Comparison of ENCODE assay signal across 22 cellular contexts in genomic region chr14:51562816-51563215, GRCh38.
DNase-seq lines count a peak whose midpoint lies in the region; ATAC-seq and TF ChIP-seq lines count a peak whose summit lies in the region.
"Had no signal": no experiment of that assay in that cellular context is flagged by ENCODE, and none has a peak within 500 bp of the region (broad histone marks: within the 10 kb centered on the region; RNA-seq: fewer than 3 reads in every experiment).

No MANE protein-coding gene starts in this region.

- H3K4me3 ChIP-seq in fibroblast of lung (replicated peaks in 1 of 4; ENCODE audit: control extremely low read depth in 1 of 4, insufficient read depth in 1 of 4, low read depth in 3 of 4, low read length in 4 of 4), result no peak overlapping the region
- H3K4me3 ChIP-seq in gastroesophageal sphincter, result no peak overlapping the region
- H3K4me3 ChIP-seq: adrenal gland, esophagus muscularis mucosa, left ventricle myocardium inferior, PC-9, sigmoid colon, tibial nerve had no signal

- H3K27ac ChIP-seq in fibroblast of lung (ENCODE audit: insufficient read depth, low read length) (no peak overlapping the region), gastroesophageal sphincter (no peak overlapping the region)
- H3K27ac ChIP-seq: adrenal gland, esophagus muscularis mucosa, left ventricle myocardium inferior, PC-9, sigmoid colon, tibial nerve had no signal

- DNase-seq in HFFc6 (peak; percentile 86), T1000 (lab: John Stamatoyannopoulos, UW) (peak; percentile 10), fibroblast of lung (ENCODE audit: low read depth in 2 of 2) (peak; percentile 37 to 73), NOMO-1 (lab: John Stamatoyannopoulos, UW; ENCODE audit: unreplicated experiment in 2 of 2) (no peak)
- DNase-seq: activated B cell treated with CpG ODN at 0.5 μM for 24 hours; activated CD4-positive, alpha-beta memory T cell treated with anti-CD3 and anti-CD28 coated beads for 36 hours; activated gamma-delta T cell treated with Interleukin-2 at 50 U/mL for 16 hours; adrenal gland; BE2C; DMS79 treated with DMSO at 0.1 percent for 48 hours; left ventricle myocardium inferior; NCI-H1694 treated with DMSO at 0.1 percent for 48 hours; NCI-H774; nephron progenitor cell; PC-9; sigmoid colon had no signal

- H3K9me3 Mint-ChIP-seq in HFFc6, result no peaks in the 10 kb centered on the region
- H3K9me3 Mint-ChIP-seq: activated B cell treated with CpG ODN at 0.5 μM for 24 hours; activated CD4-positive, alpha-beta memory T cell treated with anti-CD3 and anti-CD28 coated beads for 36 hours; stimulated activated naive CD8-positive, alpha-beta T cell treated with anti-CD3 and anti-CD28 coated beads, Interleukin-15, Interleukin-2, amounts not matched to agents 100 ng/mL and 50 ng/mL, for 24 hours had no signal

- no peak overlapping the region for H3K9ac ChIP-seq in fibroblast of lung (ENCODE audit: insufficient read depth, low read length)

- ATAC-seq in gastroesophageal sphincter (no peak), HG02938 (IDR thresholded peaks at IDR 0.05; ENCODE audit: unreplicated experiment) (no peak), HG02884 (IDR thresholded peaks at IDR 0.05; ENCODE audit: unreplicated experiment) (no peak)

- peaks cover 69% of the 10 kb centered on the region for H3K4me1 Mint-ChIP-seq in HFFc6 (ENCODE audit: low read depth)
- H3K4me1 Mint-ChIP-seq: activated B cell treated with CpG ODN at 0.5 μM for 24 hours had no signal

- peak overlapping the region; percentile 53 for H3K4me3 Mint-ChIP-seq in HFFc6
- H3K4me3 Mint-ChIP-seq: activated B cell treated with CpG ODN at 0.5 μM for 24 hours; activated CD4-positive, alpha-beta memory T cell treated with anti-CD3 and anti-CD28 coated beads for 36 hours; nephron progenitor cell; stimulated activated naive CD8-positive, alpha-beta T cell treated with anti-CD3 and anti-CD28 coated beads, Interleukin-15, Interleukin-2, amounts not matched to agents 100 ng/mL and 50 ng/mL, for 24 hours had no signal

- peak overlapping the region; percentile 89 for H3K27ac Mint-ChIP-seq in HFFc6
- H3K27ac Mint-ChIP-seq: activated B cell treated with CpG ODN at 0.5 μM for 24 hours; activated CD4-positive, alpha-beta memory T cell treated with anti-CD3 and anti-CD28 coated beads for 36 hours; nephron progenitor cell; stimulated activated naive CD8-positive, alpha-beta T cell treated with anti-CD3 and anti-CD28 coated beads, Interleukin-15, Interleukin-2, amounts not matched to agents 100 ng/mL and 50 ng/mL, for 24 hours had no signal

- no peaks in the 10 kb centered on the region for H3K27me3 ChIP-seq in fibroblast of lung (ENCODE audit: control insufficient read depth, insufficient read depth, low read length)
- H3K27me3 ChIP-seq in gastroesophageal sphincter, result no peaks in the 10 kb centered on the region
- H3K27me3 ChIP-seq: adrenal gland, BE2C, esophagus muscularis mucosa, sigmoid colon, tibial nerve had no signal

- no peak for TF ChIP-seq EP300 in gastroesophageal sphincter (IDR thresholded peaks at IDR 0.05)

- 90 to 95% methylated on average over 3 of the region's 5 CpGs for WGBS in gastroesophageal sphincter (ENCODE audit: low coverage in 1 of 2), 2 donors

- H2AFZ ChIP-seq in fibroblast of lung (ENCODE audit: low read length), result no peak overlapping the region
- H2AFZ ChIP-seq: PC-9 had no signal

- H3K27me3 Mint-ChIP-seq in HFFc6 (ENCODE audit: insufficient read depth), result no peaks in the 10 kb centered on the region
- H3K27me3 Mint-ChIP-seq: activated B cell treated with CpG ODN at 0.5 μM for 24 hours; activated CD4-positive, alpha-beta memory T cell treated with anti-CD3 and anti-CD28 coated beads for 36 hours had no signal

- no peaks in the 10 kb centered on the region for H3K79me2 ChIP-seq in fibroblast of lung (ENCODE audit: control insufficient read depth, insufficient read depth, low read length)

- TF ChIP-seq POLR2A in gastroesophageal sphincter (IDR thresholded peaks at IDR 0.05), result no peak

- H3K4me1 ChIP-seq in fibroblast of lung (ENCODE audit: control insufficient read depth, extremely low read depth, insufficient read depth, low read length), result no peaks in the 10 kb centered on the region
- peaks cover 0 to 17% (median 0%) of the 10 kb centered on the region in 3 donors for H3K4me1 ChIP-seq in gastroesophageal sphincter
- H3K4me1 ChIP-seq: BE2C, left ventricle myocardium inferior, tibial nerve had no signal

- H3K4me2 ChIP-seq in fibroblast of lung (ENCODE audit: extremely low read depth, insufficient read depth, low read length), result no peak overlapping the region
- H3K4me2 ChIP-seq: PC-9 had no signal

- TF ChIP-seq CTCF in HFFc6 (IDR thresholded peaks at IDR 0.05), result no peak
- no peak for TF ChIP-seq CTCF in fibroblast of lung (conservative IDR thresholded peaks at IDR 0.05 in 1 of 2, IDR thresholded peaks at IDR 0.05 in 1 of 2; ENCODE audit: low read depth in 1 of 2, low read length in 2 of 2)
- TF ChIP-seq CTCF in gastroesophageal sphincter (IDR thresholded peaks at IDR 0.05), result no peak

- H3K36me3 ChIP-seq in fibroblast of lung (ENCODE audit: control insufficient read depth, insufficient read depth, low read length) (no peaks in the 10 kb centered on the region), gastroesophageal sphincter (no peaks in the 10 kb centered on the region)
- H3K36me3 ChIP-seq: adrenal gland, BE2C, esophagus muscularis mucosa, left ventricle myocardium inferior, sigmoid colon, tibial nerve had no signal

- H4K20me1 ChIP-seq in fibroblast of lung (ENCODE audit: control insufficient read depth, extremely low read depth, insufficient read depth, low read length), result no peaks in the 10 kb centered on the region

- peaks cover 27% of the 10 kb centered on the region; the same call in 1 of the 2 replicates for H3K36me3 Mint-ChIP-seq in HFFc6 (ENCODE audit: low read depth)
- H3K36me3 Mint-ChIP-seq: activated CD4-positive, alpha-beta memory T cell treated with anti-CD3 and anti-CD28 coated beads for 36 hours had no signal

- H3K9me3 ChIP-seq in fibroblast of lung (ENCODE audit: control insufficient read depth, insufficient read depth, low read depth, low read length), result no peaks in the 10 kb centered on the region
- H3K9me3 ChIP-seq in gastroesophageal sphincter, result no peaks in the 10 kb centered on the region
- H3K9me3 ChIP-seq: adrenal gland, BE2C, esophagus muscularis mucosa, left ventricle myocardium inferior, sigmoid colon, tibial nerve had no signal

Comparison
In these comparisons a context has a peak if more than half of its experiments do, and no peak if none do; other contexts are left out.
1. DNase-seq: peak in HFFc6 (single experiment), T1000 (single experiment) and fibroblast of lung (2 of 2); none in NOMO-1 (0 of 2).